ENCODE assay signal across 8 cellular contexts in the genomic region with DNA sequence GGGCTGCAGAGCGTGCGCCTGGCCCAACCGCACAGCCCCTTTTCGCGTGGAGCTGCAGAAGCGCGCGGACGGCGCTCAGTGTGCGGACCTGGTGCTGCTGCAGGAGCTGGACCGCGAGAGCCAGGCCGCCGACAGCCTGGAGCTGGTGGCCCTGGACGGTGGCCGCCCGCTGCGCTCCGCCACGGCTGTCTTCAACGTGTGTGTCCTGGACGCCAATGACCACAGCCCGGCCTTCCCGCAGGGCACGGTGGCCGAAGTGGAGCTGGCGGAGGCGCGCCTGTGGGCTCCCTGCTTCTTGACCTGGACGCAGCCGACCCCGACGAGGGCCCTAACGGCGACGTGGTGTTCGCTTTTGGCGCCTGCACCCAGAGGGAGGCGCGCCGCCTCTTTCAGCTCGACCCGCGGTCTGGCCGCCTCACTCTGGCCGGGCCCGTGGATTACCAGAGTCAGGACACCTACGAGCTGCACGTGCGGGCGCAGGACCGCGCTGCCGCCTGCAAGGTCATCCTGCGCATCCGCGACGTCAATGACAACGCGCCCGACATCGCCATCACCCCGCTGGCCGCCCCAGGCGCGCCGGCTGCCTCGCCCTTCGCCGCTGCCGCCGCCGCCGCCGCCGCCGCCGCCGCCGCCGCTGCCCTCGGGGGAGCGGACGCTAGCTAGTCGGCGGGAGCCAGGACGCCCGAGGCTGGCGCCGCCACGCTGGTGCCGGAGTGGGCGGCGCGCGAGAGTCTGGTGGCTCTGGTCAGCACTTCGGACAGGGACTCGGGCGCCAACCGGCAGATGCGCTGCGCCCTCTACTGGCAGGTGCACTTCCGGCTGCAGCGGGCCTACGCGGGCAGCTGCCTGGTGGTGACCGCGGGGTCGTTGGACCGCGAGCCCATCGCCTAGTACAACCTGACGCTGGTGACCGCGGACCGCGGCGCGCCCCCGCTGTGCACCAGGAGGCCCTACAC.
A peak's percentile ranks its signal among the peaks of the same experiment; 100 is the strongest.
DNase-seq lines count a peak whose midpoint lies in the region; ATAC-seq and TF ChIP-seq lines count a peak whose summit lies in the region.

No MANE protein-coding gene starts in this region.

- no peak for ATAC-seq in GM18873 (IDR thresholded peaks at IDR 0.05; ENCODE audit: low FRiP score, unreplicated experiment)

- intact Hi-C loops in tibial artery (cut with DNase I; ENCODE audit: low total_unique reads), result no loop called here
- intact Hi-C loops in ascending aorta (cut with DNase I), result no loop called here

- no peak overlapping the region for H3K4me2 ChIP-seq in parathyroid adenoma (ENCODE audit: low read length)

- DNase-seq in GM03348 (ENCODE audit: low spot score), result peak; percentile 76
- peak; percentile 89 for DNase-seq in glutamatergic neuron
- no peak for DNase-seq in KG1 (lab: John Stamatoyannopoulos, UW)
- DNase-seq in tibial artery, result no peak
- DNase-seq in ascending aorta (ENCODE audit: low spot score in 2 of 2), result no peak

- H3K4me3 ChIP-seq in parathyroid adenoma (ENCODE audit: low read depth, low read length) (no peak overlapping the region), tibial artery (no peak overlapping the region), ascending aorta (no peak overlapping the region)

- H2AFZ ChIP-seq in parathyroid adenoma, result no peak overlapping the region

- H3K27me3 ChIP-seq in parathyroid adenoma (ENCODE audit: control insufficient read depth, insufficient read depth, low read length) (no peaks in the 10 kb centered on the region), tibial artery (peaks cover 0 to 36% of the 10 kb centered on the region in 2 donors), ascending aorta (peaks cover 5% of the 10 kb centered on the region)

- H3K4me1 Mint-ChIP-seq in glutamatergic neuron (ENCODE audit: low read depth, unreplicated experiment), result peaks cover 30% of the 10 kb centered on the region

- no peaks in the 10 kb centered on the region for H3K9me3 ChIP-seq in parathyroid adenoma (ENCODE audit: control insufficient read depth, low read length)
- no peaks in the 10 kb centered on the region for H3K9me3 ChIP-seq in tibial artery
- H3K9me3 ChIP-seq in ascending aorta, result no peaks in the 10 kb centered on the region

- no peak overlapping the region for H3K9ac ChIP-seq in parathyroid adenoma

- no peak overlapping the region for H3K27ac Mint-ChIP-seq in glutamatergic neuron (ENCODE audit: unreplicated experiment)

- H3K79me2 ChIP-seq in parathyroid adenoma, result no peaks in the 10 kb centered on the region

- peak; percentile 84 for TF ChIP-seq CTCF in glutamatergic neuron (IDR thresholded peaks at IDR 0.05; ENCODE audit: partially characterized antibody, unreplicated experiment)
- TF ChIP-seq CTCF in parathyroid adenoma (IDR thresholded peaks at IDR 0.05), result peak; percentile 12
- TF ChIP-seq CTCF in tibial artery (IDR thresholded peaks at IDR 0.05), result peak in 1 of 2 experiments; percentile 9
- peak in 1 of 3 experiments; percentile 20 for TF ChIP-seq CTCF in ascending aorta (IDR thresholded peaks at IDR 0.05)

- no peak overlapping the region for H3K27ac ChIP-seq in parathyroid adenoma
- H3K27ac ChIP-seq in tibial artery, result no peak overlapping the region
- no peak overlapping the region for H3K27ac ChIP-seq in ascending aorta

- H3K4me1 ChIP-seq in parathyroid adenoma (no peaks in the 10 kb centered on the region), tibial artery (peaks cover 0 to 4% (median 0%) of the 10 kb centered on the region in 4 donors), ascending aorta (no peaks in the 10 kb centered on the region)

- no peaks in the 10 kb centered on the region for H3K36me3 ChIP-seq in parathyroid adenoma (ENCODE audit: control insufficient read depth, insufficient read depth, low read length)
- H3K36me3 ChIP-seq in tibial artery, result no peaks in the 10 kb centered on the region
- no peaks in the 10 kb centered on the region for H3K36me3 ChIP-seq in ascending aorta

- H3K9me3 Mint-ChIP-seq in glutamatergic neuron (ENCODE audit: unreplicated experiment), result peaks cover 7% of the 10 kb centered on the region

- H3K36me3 Mint-ChIP-seq in glutamatergic neuron (ENCODE audit: unreplicated experiment), result no peaks in the 10 kb centered on the region

- peak overlapping the region; percentile 63 for H3K4me3 Mint-ChIP-seq in glutamatergic neuron (ENCODE audit: unreplicated experiment)

- H3K27me3 Mint-ChIP-seq in glutamatergic neuron (ENCODE audit: unreplicated experiment), result peaks cover 2% of the 10 kb centered on the region

TF ChIP-seq in PFSK-1, 5 proteins besides CTCF, POLR2A, EP300 and RAD21:
- no peak for TF ChIP-seq SIN3A (IDR thresholded peaks at IDR 0.05; ENCODE audit: borderline replicate concordance, insufficient read depth, low read length)
- TF ChIP-seq, protein P1, sequence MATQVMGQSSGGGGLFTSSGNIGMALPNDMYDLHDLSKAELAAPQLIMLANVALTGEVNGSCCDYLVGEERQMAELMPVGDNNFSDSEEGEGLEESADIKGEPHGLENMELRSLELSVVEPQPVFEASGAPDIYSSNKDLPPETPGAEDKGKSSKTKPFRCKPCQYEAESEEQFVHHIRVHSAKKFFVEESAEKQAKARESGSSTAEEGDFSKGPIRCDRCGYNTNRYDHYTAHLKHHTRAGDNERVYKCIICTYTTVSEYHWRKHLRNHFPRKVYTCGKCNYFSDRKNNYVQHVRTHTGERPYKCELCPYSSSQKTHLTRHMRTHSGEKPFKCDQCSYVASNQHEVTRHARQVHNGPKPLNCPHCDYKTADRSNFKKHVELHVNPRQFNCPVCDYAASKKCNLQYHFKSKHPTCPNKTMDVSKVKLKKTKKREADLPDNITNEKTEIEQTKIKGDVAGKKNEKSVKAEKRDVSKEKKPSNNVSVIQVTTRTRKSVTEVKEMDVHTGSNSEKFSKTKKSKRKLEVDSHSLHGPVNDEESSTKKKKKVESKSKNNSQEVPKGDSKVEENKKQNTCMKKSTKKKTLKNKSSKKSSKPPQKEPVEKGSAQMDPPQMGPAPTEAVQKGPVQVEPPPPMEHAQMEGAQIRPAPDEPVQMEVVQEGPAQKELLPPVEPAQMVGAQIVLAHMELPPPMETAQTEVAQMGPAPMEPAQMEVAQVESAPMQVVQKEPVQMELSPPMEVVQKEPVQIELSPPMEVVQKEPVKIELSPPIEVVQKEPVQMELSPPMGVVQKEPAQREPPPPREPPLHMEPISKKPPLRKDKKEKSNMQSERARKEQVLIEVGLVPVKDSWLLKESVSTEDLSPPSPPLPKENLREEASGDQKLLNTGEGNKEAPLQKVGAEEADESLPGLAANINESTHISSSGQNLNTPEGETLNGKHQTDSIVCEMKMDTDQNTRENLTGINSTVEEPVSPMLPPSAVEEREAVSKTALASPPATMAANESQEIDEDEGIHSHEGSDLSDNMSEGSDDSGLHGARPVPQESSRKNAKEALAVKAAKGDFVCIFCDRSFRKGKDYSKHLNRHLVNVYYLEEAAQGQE (IDR thresholded peaks at IDR 0.05; ENCODE audit: insufficient read depth in 1 of 2, low read depth in 2 of 2, low read length in 2 of 2), result peak; percentile 82 to 92

Comparison
In these comparisons a context has a peak if more than half of its experiments do, and no peak if none do; other contexts are left out.
1. DNase-seq: peak in GM03348 (single experiment) and glutamatergic neuron (single experiment); none in KG1 (single experiment), tibial artery (0 of 2) and ascending aorta (0 of 2).